ENCODE assay signal across 1 cellular context in genomic region chr3:182392182-182392917, GRCh38.
TF ChIP-seq lines count a peak whose summit lies in the region.

No MANE protein-coding gene starts in this region.

TF ChIP-seq in GM23338, 12 proteins besides CTCF, POLR2A, EP300 and RAD21 (continued from another document):
- no peak for TF ChIP-seq REST (IDR thresholded peaks at IDR 0.05; ENCODE audit: unreplicated experiment)
- TF ChIP-seq EZH2 (IDR thresholded peaks at IDR 0.05; ENCODE audit: low read depth, unreplicated experiment), result no peak
- no peak for TF ChIP-seq ZNF462 (CRISPR knock-in tag; IDR thresholded peaks at IDR 0.05)
- no peak for TF ChIP-seq STAT1 (IDR thresholded peaks at IDR 0.05; ENCODE audit: unreplicated experiment)
- TF ChIP-seq EZH2phosphoT487 (IDR thresholded peaks at IDR 0.05; ENCODE audit: unreplicated experiment), result no peak
- TF ChIP-seq ZNF331 (CRISPR knock-in tag; IDR thresholded peaks at IDR 0.05; ENCODE audit: low read depth), result no peak
- no peak for TF ChIP-seq ZNF114 (CRISPR knock-in tag; IDR thresholded peaks at IDR 0.05)
- no peak for TF ChIP-seq CREB1 (CRISPR knock-in tag; IDR thresholded peaks at IDR 0.05; ENCODE audit: low read depth)
- no peak for TF ChIP-seq POLR2AphosphoS5 (IDR thresholded peaks at IDR 0.05; ENCODE audit: low read depth)
- no peak for TF ChIP-seq NANOG (IDR thresholded peaks at IDR 0.05; ENCODE audit: borderline replicate concordance)
- no peak for TF ChIP-seq JUNB (IDR thresholded peaks at IDR 0.05; ENCODE audit: unreplicated experiment)
